19 cellular contexts compared by ENCODE assay signal in the genomic region with DNA sequence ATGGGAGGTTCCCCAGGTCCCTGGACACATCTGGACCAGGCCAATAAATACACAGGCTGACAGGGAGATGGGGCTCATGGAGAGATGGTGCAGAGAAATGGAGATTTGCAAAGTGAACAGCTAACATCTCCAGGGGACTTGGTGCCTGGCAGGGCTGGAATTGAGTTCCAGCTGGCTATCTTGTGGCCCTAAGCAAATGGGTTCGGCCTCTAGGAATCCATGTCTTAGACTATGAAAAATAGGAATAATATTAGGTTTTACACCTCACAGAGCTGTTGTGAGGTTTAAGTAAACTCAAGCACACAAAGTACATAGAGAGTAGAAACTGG.
DNase-seq lines count a peak whose midpoint lies in the region; ATAC-seq, FAIRE-seq and TF ChIP-seq lines count a peak whose summit lies in the region.
"Had no signal": no experiment of that assay in that cellular context is flagged by ENCODE, and none has a peak within 500 bp of the region (broad histone marks: within the 10 kb centered on the region; RNA-seq: fewer than 3 reads in every experiment).

No MANE protein-coding gene starts in this region.

- H3K9me3 Mint-ChIP-seq in astrocyte (ENCODE audit: unreplicated experiment): no peaks in the 10 kb centered on the region
- H3K9me3 Mint-ChIP-seq in glutamatergic neuron (ENCODE audit: unreplicated experiment): peaks cover 2% of the 10 kb centered on the region

- no peak overlapping the region for H3K4me3 ChIP-seq in astrocyte (ENCODE audit: insufficient read depth, low read depth, low read length)
- no peak overlapping the region for H3K4me3 ChIP-seq in uterus
- no peak overlapping the region for H3K4me3 ChIP-seq in esophagus muscularis mucosa
- H3K4me3 ChIP-seq: PC-9 had no signal

- H3K4me3 Mint-ChIP-seq in astrocyte (ENCODE audit: unreplicated experiment) (no peak overlapping the region), glutamatergic neuron (ENCODE audit: unreplicated experiment) (peak overlapping the region; percentile 43)

- WGBS in esophagus muscularis mucosa: 88% methylated on average over 1 of the region's 1 CpG

- H3K27ac ChIP-seq in astrocyte (ENCODE audit: low read depth, low read length): no peak overlapping the region
- peak overlapping the region; percentile 73 to 85 for H3K27ac ChIP-seq in uterus
- H3K27ac ChIP-seq in esophagus muscularis mucosa (replicated peaks in 1 of 4): no peak overlapping the region
- H3K27ac ChIP-seq: C4-2B, HL-60, KMS-11, PC-9, RWPE1 had no signal

- peaks cover 23% of the 10 kb centered on the region for H3K4me1 Mint-ChIP-seq in astrocyte (ENCODE audit: low read depth, unreplicated experiment)
- H3K4me1 Mint-ChIP-seq in glutamatergic neuron (ENCODE audit: low read depth, unreplicated experiment): peaks cover 22% of the 10 kb centered on the region

- no peaks in the 10 kb centered on the region for H3K79me2 ChIP-seq in astrocyte (ENCODE audit: insufficient read depth, low read length)

- H3K4me2 ChIP-seq in astrocyte (ENCODE audit: low read length): no peak overlapping the region
- H3K4me2 ChIP-seq: KMS-11, PC-9 had no signal

- H3K9ac ChIP-seq in astrocyte (ENCODE audit: low read length): no peak overlapping the region
- H3K9ac ChIP-seq: KMS-11 had no signal

- TF ChIP-seq CTCF in astrocyte (IDR thresholded peaks at IDR 0.05; ENCODE audit: insufficient read depth, low read depth, low read length) (no peak), glutamatergic neuron (IDR thresholded peaks at IDR 0.05; ENCODE audit: partially characterized antibody, unreplicated experiment) (no peak), uterus (IDR thresholded peaks at IDR 0.05) (no peak), esophagus muscularis mucosa (IDR thresholded peaks at IDR 0.05) (no peak)

- H3K9me3 ChIP-seq in astrocyte (ENCODE audit: insufficient read depth, low read depth, low read length) (no peaks in the 10 kb centered on the region), uterus (no peaks in the 10 kb centered on the region), esophagus muscularis mucosa (no peaks in the 10 kb centered on the region)

- ATAC-seq in Right ventricle myocardium superior (ENCODE audit: poor library complexity): no peak

- TF ChIP-seq POLR2A in uterus (IDR thresholded peaks at IDR 0.05) (no peak), esophagus muscularis mucosa (IDR thresholded peaks at IDR 0.05; ENCODE audit: low read depth) (no peak)

- H3K27me3 Mint-ChIP-seq in astrocyte (ENCODE audit: low read depth, unreplicated experiment) (no peaks in the 10 kb centered on the region), glutamatergic neuron (ENCODE audit: unreplicated experiment) (no peaks in the 10 kb centered on the region)

- H3K36me3 Mint-ChIP-seq in astrocyte (ENCODE audit: low read depth, unreplicated experiment) (no peaks in the 10 kb centered on the region), glutamatergic neuron (ENCODE audit: unreplicated experiment) (no peaks in the 10 kb centered on the region)

- TF ChIP-seq EP300 in esophagus muscularis mucosa (IDR thresholded peaks at IDR 0.05): no peak

- no peak for DNase-seq in astrocyte (ENCODE audit: low read depth)
- DNase-seq in glutamatergic neuron: no peak
- peak; percentile 51 for DNase-seq in retina
- no peak for DNase-seq in uterus
- DNase-seq in Right ventricle myocardium superior: no peak
- no peak for DNase-seq in NOMO-1 treated with dmso at 0.1 percent for 144 hours (lab: John Stamatoyannopoulos, UW; ENCODE audit: unreplicated experiment)
- no peak for DNase-seq in esophagus muscularis mucosa (ENCODE audit: extremely low spot score)
- DNase-seq: ACHN, H7, NCI-H1417 treated with DMSO at 0.1 percent for 48 hours, NCI-H2029, NCI-H526, PC-9 had no signal

- intact Hi-C loops in uterus (cut with DNase I; ENCODE audit: low total_unique reads) (no loop called here), Right ventricle myocardium superior (cut with DNase I) (no loop called here), esophagus muscularis mucosa (cut with DNase I) (no loop called here)

- H3K36me3 ChIP-seq in astrocyte (ENCODE audit: insufficient read depth, low read length): no peaks in the 10 kb centered on the region
- no peaks in the 10 kb centered on the region for H3K36me3 ChIP-seq in uterus
- H3K36me3 ChIP-seq in esophagus muscularis mucosa: no peaks in the 10 kb centered on the region

- H3K4me1 ChIP-seq in astrocyte (ENCODE audit: insufficient read depth, low read length) (peaks cover 32% of the 10 kb centered on the region), uterus (peaks cover 0 to 6% of the 10 kb centered on the region in 2 donors), esophagus muscularis mucosa (peaks cover 0 to 15% (median 5%) of the 10 kb centered on the region in 4 donors)

- no peaks in the 10 kb centered on the region for H3K27me3 ChIP-seq in astrocyte (ENCODE audit: insufficient read depth, low read length)
- H3K27me3 ChIP-seq in uterus: no peaks in the 10 kb centered on the region
- no peaks in the 10 kb centered on the region for H3K27me3 ChIP-seq in esophagus muscularis mucosa

- no peaks in the 10 kb centered on the region for H4K20me1 ChIP-seq in astrocyte (ENCODE audit: insufficient read depth, low read length)

- no peak overlapping the region for H2AFZ ChIP-seq in astrocyte (ENCODE audit: low read depth, low read length)
- H2AFZ ChIP-seq: PC-9 had no signal

- no peak for FAIRE-seq in astrocyte (lab: Jason Lieb, UNC)
- FAIRE-seq: D721Med, GM12891 had no signal

- peak overlapping the region; percentile 48 for H3K27ac Mint-ChIP-seq in astrocyte (ENCODE audit: unreplicated experiment)
- H3K27ac Mint-ChIP-seq in glutamatergic neuron (ENCODE audit: unreplicated experiment): peak overlapping the region; percentile 85

Comparison
In these comparisons a context has a peak if more than half of its experiments do, and no peak if none do; other contexts are left out.
1. H3K27ac ChIP-seq: peak in uterus (2 of 2); none in astrocyte (single experiment) and esophagus muscularis mucosa (0 of 4).